11 cellular contexts compared by ENCODE assay signal in the genomic region with DNA sequence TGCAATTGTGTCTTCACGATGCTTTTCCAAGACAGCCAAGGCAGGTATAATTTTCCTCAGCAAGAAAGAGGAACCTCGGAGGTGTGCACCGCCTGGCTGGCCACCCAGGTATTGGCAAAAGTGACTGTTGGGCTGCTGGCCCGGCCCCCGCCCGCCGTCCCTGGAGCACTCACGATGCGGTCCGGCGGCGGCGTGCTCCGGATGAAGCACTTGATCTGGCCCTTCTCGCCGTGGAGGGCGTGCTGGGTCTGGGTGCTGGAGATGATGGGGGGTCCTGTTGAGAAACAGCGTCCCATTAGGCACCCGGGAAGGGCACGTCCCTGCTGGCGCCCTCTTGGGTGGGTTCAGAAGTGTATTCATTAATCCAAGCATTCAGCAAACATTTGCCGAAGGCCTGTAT.
DNase-seq lines count a peak whose midpoint lies in the region; ATAC-seq and TF ChIP-seq lines count a peak whose summit lies in the region.
"Had no signal": no experiment of that assay in that cellular context is flagged by ENCODE, and none has a peak within 500 bp of the region (broad histone marks: within the 10 kb centered on the region; RNA-seq: fewer than 3 reads in every experiment).

No MANE protein-coding gene starts in this region.

- no peak overlapping the region for H3K9ac ChIP-seq in BLaER1 treated with 17β-estradiol and CSF1 and Interleukin-3, amounts not matched to agents 10 nM and 100 nM
- no peak overlapping the region for H3K9ac ChIP-seq in MM.1S (ENCODE audit: low read length)

- H3K79me2 ChIP-seq in MM.1S (ENCODE audit: low read length), result no peaks in the 10 kb centered on the region

- TF ChIP-seq CTCF in MM.1S (IDR thresholded peaks at IDR 0.05; ENCODE audit: low read length), result no peak
- no peak for TF ChIP-seq CTCF in progenitor cell of endocrine pancreas (IDR thresholded peaks at IDR 0.05; ENCODE audit: unreplicated experiment)
- TF ChIP-seq CTCF in WTC11 (IDR thresholded peaks at IDR 0.05), result no peak

- H3F3A ChIP-seq in MM.1S (ENCODE audit: insufficient read depth, low read length), result no peaks in the 10 kb centered on the region

- H3K27me3 Mint-ChIP-seq in progenitor cell of endocrine pancreas (peaks cover 47% of the 10 kb centered on the region), WTC11 (ENCODE audit: low read depth) (no peaks in the 10 kb centered on the region; the same call in 1 of the 2 replicates)

- H3K27ac Mint-ChIP-seq in progenitor cell of endocrine pancreas, result peak overlapping the region; percentile 6
- H3K27ac Mint-ChIP-seq in WTC11, result no peak overlapping the region

- H3K9me3 Mint-ChIP-seq in progenitor cell of endocrine pancreas (ENCODE audit: low read depth) (no peaks in the 10 kb centered on the region), WTC11 (no peaks in the 10 kb centered on the region)

- ATAC-seq in HG02981 (IDR thresholded peaks at IDR 0.05; ENCODE audit: unreplicated experiment) (no peak), WTC11 (no peak)

- H3K4me1 Mint-ChIP-seq in progenitor cell of endocrine pancreas (ENCODE audit: low read depth) (peaks cover 4% of the 10 kb centered on the region), WTC11 (peaks cover 31% of the 10 kb centered on the region)

- no peak for DNase-seq in MM.1S
- peak; percentile 30 for DNase-seq in left kidney (ENCODE audit: low read depth, low spot score)
- DNase-seq in progenitor cell of endocrine pancreas (ENCODE audit: low spot score, unreplicated experiment), result no peak
- DNase-seq in substantia nigra (lab: John Stamatoyannopoulos, UW), result no peak
- no peak for DNase-seq in activated T-cell treated with anti-CD3 and anti-CD28 coated beads, Interleukin-2, amount 50 U/mL, for 48 hours
- DNase-seq in WTC11 (ENCODE audit: low spot score), result no peak

- no peaks in the 10 kb centered on the region for H3K9me3 ChIP-seq in BLaER1 treated with 17β-estradiol and CSF1 and Interleukin-3, amounts not matched to agents 10 nM and 100 nM (replicated peaks in 1 of 11)
- no peaks in the 10 kb centered on the region for H3K9me3 ChIP-seq in MM.1S (replicated peaks; ENCODE audit: insufficient read depth, low read length)
- H3K9me3 ChIP-seq: MG63 had no signal

- peaks cover 0 to 18% (median 0%) of the 10 kb centered on the region in 11 experiments; a peak in 4 of 22 replicates for H3K27me3 ChIP-seq in BLaER1 treated with 17β-estradiol and CSF1 and Interleukin-3, amounts not matched to agents 10 nM and 100 nM
- H3K27me3 ChIP-seq in MM.1S (replicated peaks; ENCODE audit: insufficient read depth, low read length), result no peaks in the 10 kb centered on the region
- H3K27me3 ChIP-seq: MG63 had no signal

- no peaks in the 10 kb centered on the region for H3K36me3 ChIP-seq in BLaER1 treated with 17β-estradiol and CSF1 and Interleukin-3, amounts not matched to agents 10 nM and 100 nM
- H3K36me3 ChIP-seq in MM.1S (replicated peaks; ENCODE audit: insufficient read depth, low read length), result no peaks in the 10 kb centered on the region

- H3K4me3 Mint-ChIP-seq in progenitor cell of endocrine pancreas (ENCODE audit: low read depth) (no peak overlapping the region), WTC11 (no peak overlapping the region)

- CTCF ChIA-PET in WTC11 (lab: Charles Lee), result interaction anchor here (0.6 to 11.2 kb wide), 29 partner anchors 8 to 634 kb away, joined by 3 to 147 read pairs (median 6); a partner anchor contains a TSS

- H3K4me2 ChIP-seq in BLaER1 treated with 17β-estradiol and CSF1 and Interleukin-3, amounts not matched to agents 10 nM and 100 nM, result peak overlapping the region in 7 of 11 experiments; percentile 71 to 98 (median 92); a peak in 10 of 22 replicates
- peak overlapping the region; percentile 71; the same call in 1 of the 2 replicates for H3K4me2 ChIP-seq in MM.1S (ENCODE audit: low read depth, low read length)

- H4K20me1 ChIP-seq in BLaER1 treated with 17β-estradiol and CSF1 and Interleukin-3, amounts not matched to agents 10 nM and 100 nM, result peaks cover 0 to 12% (median 0%) of the 10 kb centered on the region in 11 experiments; a peak in 2 of 22 replicates
- H4K20me1 ChIP-seq in MM.1S (ENCODE audit: insufficient read depth, low read length), result no peaks in the 10 kb centered on the region

- H2AFZ ChIP-seq in MM.1S (ENCODE audit: low read length), result 0 out of 2 replicates have a peak overlapping the region, but pooled peaks have one; percentile 57

- H3K4me1 ChIP-seq in BLaER1 treated with 17β-estradiol and CSF1 and Interleukin-3, amounts not matched to agents 10 nM and 100 nM, result peaks cover 11 to 100% (median 90%) of the 10 kb centered on the region in 10 experiments
- H3K4me1 ChIP-seq in MM.1S (ENCODE audit: low read length), result peaks cover 28% of the 10 kb centered on the region

- H3K9me2 ChIP-seq in MM.1S (replicated peaks; ENCODE audit: insufficient read depth, low read length), result no peaks in the 10 kb centered on the region

- POLR2A ChIA-PET in WTC11 (lab: Charles Lee), result no interaction called here

- H3K36me3 Mint-ChIP-seq in progenitor cell of endocrine pancreas (ENCODE audit: insufficient read depth) (no peaks in the 10 kb centered on the region), WTC11 (no peaks in the 10 kb centered on the region)

- H3K4me3 ChIP-seq in BLaER1 treated with 17β-estradiol and CSF1 and Interleukin-3, amounts not matched to agents 10 nM and 100 nM, result no peak overlapping the region
- no peak overlapping the region for H3K4me3 ChIP-seq in MM.1S (ENCODE audit: low read length)
- H3K4me3 ChIP-seq: MG63 had no signal

- no peak overlapping the region for H3K27ac ChIP-seq in BLaER1 treated with 17β-estradiol and CSF1 and Interleukin-3, amounts not matched to agents 10 nM and 100 nM
- H3K27ac ChIP-seq in MM.1S (ENCODE audit: low read length) (no peak overlapping the region), substantia nigra (ENCODE audit: low read depth, low read length, poor library complexity, severe bottlenecking) (no peak overlapping the region)
- H3K27ac ChIP-seq: RWPE1, SK-N-MC had no signal

TF ChIP-seq in WTC11, 78 proteins besides CTCF, POLR2A, EP300 and RAD21 (continues in another document):
- TF ChIP-seq SOX15 (CRISPR knock-in tag; IDR thresholded peaks at IDR 0.05), result no peak
- TF ChIP-seq, protein P1, sequence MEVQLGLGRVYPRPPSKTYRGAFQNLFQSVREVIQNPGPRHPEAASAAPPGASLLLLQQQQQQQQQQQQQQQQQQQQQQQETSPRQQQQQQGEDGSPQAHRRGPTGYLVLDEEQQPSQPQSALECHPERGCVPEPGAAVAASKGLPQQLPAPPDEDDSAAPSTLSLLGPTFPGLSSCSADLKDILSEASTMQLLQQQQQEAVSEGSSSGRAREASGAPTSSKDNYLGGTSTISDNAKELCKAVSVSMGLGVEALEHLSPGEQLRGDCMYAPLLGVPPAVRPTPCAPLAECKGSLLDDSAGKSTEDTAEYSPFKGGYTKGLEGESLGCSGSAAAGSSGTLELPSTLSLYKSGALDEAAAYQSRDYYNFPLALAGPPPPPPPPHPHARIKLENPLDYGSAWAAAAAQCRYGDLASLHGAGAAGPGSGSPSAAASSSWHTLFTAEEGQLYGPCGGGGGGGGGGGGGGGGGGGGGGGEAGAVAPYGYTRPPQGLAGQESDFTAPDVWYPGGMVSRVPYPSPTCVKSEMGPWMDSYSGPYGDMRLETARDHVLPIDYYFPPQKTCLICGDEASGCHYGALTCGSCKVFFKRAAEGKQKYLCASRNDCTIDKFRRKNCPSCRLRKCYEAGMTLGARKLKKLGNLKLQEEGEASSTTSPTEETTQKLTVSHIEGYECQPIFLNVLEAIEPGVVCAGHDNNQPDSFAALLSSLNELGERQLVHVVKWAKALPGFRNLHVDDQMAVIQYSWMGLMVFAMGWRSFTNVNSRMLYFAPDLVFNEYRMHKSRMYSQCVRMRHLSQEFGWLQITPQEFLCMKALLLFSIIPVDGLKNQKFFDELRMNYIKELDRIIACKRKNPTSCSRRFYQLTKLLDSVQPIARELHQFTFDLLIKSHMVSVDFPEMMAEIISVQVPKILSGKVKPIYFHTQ (CRISPR knock-in tag; IDR thresholded peaks at IDR 0.05), result no peak
- no peak for TF ChIP-seq ZNF396 (CRISPR knock-in tag; IDR thresholded peaks at IDR 0.05; ENCODE audit: borderline replicate concordance)
- no peak for TF ChIP-seq JAZF1 (CRISPR knock-in tag; IDR thresholded peaks at IDR 0.05)
- no peak for TF ChIP-seq SMAD4 (CRISPR knock-in tag; IDR thresholded peaks at IDR 0.05)
- no peak for TF ChIP-seq NFATC4 (CRISPR knock-in tag; IDR thresholded peaks at IDR 0.05)
- TF ChIP-seq, protein P2, sequence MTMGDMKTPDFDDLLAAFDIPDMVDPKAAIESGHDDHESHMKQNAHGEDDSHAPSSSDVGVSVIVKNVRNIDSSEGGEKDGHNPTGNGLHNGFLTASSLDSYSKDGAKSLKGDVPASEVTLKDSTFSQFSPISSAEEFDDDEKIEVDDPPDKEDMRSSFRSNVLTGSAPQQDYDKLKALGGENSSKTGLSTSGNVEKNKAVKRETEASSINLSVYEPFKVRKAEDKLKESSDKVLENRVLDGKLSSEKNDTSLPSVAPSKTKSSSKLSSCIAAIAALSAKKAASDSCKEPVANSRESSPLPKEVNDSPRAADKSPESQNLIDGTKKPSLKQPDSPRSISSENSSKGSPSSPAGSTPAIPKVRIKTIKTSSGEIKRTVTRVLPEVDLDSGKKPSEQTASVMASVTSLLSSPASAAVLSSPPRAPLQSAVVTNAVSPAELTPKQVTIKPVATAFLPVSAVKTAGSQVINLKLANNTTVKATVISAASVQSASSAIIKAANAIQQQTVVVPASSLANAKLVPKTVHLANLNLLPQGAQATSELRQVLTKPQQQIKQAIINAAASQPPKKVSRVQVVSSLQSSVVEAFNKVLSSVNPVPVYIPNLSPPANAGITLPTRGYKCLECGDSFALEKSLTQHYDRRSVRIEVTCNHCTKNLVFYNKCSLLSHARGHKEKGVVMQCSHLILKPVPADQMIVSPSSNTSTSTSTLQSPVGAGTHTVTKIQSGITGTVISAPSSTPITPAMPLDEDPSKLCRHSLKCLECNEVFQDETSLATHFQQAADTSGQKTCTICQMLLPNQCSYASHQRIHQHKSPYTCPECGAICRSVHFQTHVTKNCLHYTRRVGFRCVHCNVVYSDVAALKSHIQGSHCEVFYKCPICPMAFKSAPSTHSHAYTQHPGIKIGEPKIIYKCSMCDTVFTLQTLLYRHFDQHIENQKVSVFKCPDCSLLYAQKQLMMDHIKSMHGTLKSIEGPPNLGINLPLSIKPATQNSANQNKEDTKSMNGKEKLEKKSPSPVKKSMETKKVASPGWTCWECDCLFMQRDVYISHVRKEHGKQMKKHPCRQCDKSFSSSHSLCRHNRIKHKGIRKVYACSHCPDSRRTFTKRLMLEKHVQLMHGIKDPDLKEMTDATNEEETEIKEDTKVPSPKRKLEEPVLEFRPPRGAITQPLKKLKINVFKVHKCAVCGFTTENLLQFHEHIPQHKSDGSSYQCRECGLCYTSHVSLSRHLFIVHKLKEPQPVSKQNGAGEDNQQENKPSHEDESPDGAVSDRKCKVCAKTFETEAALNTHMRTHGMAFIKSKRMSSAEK (CRISPR knock-in tag; IDR thresholded peaks at IDR 0.05; ENCODE audit: borderline replicate concordance), result no peak
- TF ChIP-seq GTF2I (CRISPR knock-in tag; conservative IDR thresholded peaks at IDR 0.05), result no peak
- TF ChIP-seq TCF7 (CRISPR knock-in tag; IDR thresholded peaks at IDR 0.05; ENCODE audit: low read depth), result no peak
